In genomic region chr10:131774618-131775443, GRCh38 we compare ENCODE assay signal across 22 cellular contexts.
"Had no signal": no experiment of that assay in that cellular context is flagged by ENCODE, and none has a peak within 500 bp of the region (broad histone marks: within the 10 kb centered on the region; RNA-seq: fewer than 3 reads in every experiment).

No MANE protein-coding gene starts in this region.

- H3K36me3 ChIP-seq: colonic mucosa, ovary, suprapubic skin, upper lobe of right lung had no signal

- H3K27me3 ChIP-seq: colonic mucosa, ovary, upper lobe of right lung had no signal

- H3K9me3 ChIP-seq: colonic mucosa had no signal

- H3K4me3 ChIP-seq: colonic mucosa, mucosa of descending colon, ovary, SK-N-MC, skin epidermis, suprapubic skin, upper lobe of right lung had no signal

- H3K27ac ChIP-seq: colonic mucosa, ovary, SK-N-MC, skin epidermis, suprapubic skin, upper lobe of right lung had no signal

- H3K4me1 ChIP-seq: colonic mucosa, suprapubic skin, upper lobe of right lung had no signal

- ATAC-seq: activated naive CD4-positive, alpha-beta T cell treated with anti-CD3 and anti-CD28 coated beads, Interleukin-2, amount 50 U/mL, for 72 hours; left cardiac atrium; mucosa of descending colon; naive thymus-derived CD4-positive, alpha-beta T cell; upper lobe of right lung had no signal

- DNase-seq: activated CD4-positive, alpha-beta T cell treated with anti-CD3 and anti-CD28 coated beads for 1 hour; activated CD4-positive, alpha-beta T cell treated with anti-CD3 and anti-CD28 coated beads, Interleukin-2, amount 50 U/mL, for 4 hours; activated T-cell treated with anti-CD3 and anti-CD28 coated beads, Interleukin-2, amount 50 U/mL, for 1 hour; caudate nucleus; colonic mucosa; effector CD8-positive, alpha-beta T cell; foreskin fibroblast; immature natural killer cell; left cardiac atrium; naive thymus-derived CD4-positive, alpha-beta T cell; ovary; Right ventricle myocardium superior; stimulated activated CD4-positive, alpha-beta T cell treated with anti-CD3 and anti-CD28 coated beads, Interleukin-15, amount 100 ng/mL, for 24 hours; stimulated activated CD4-positive, alpha-beta T cell treated with anti-CD3 and anti-CD28 coated beads, Interleukin-4, amount 100 ng/mL, for 1 hour; stimulated activated naive CD4-positive, alpha-beta T cell treated with Interleukin-2 at 50 U/mL for 16 hours; T-helper 9 cell; upper lobe of right lung had no signal
